Comparison of ENCODE assay signal across 8 cellular contexts in the genomic region with DNA sequence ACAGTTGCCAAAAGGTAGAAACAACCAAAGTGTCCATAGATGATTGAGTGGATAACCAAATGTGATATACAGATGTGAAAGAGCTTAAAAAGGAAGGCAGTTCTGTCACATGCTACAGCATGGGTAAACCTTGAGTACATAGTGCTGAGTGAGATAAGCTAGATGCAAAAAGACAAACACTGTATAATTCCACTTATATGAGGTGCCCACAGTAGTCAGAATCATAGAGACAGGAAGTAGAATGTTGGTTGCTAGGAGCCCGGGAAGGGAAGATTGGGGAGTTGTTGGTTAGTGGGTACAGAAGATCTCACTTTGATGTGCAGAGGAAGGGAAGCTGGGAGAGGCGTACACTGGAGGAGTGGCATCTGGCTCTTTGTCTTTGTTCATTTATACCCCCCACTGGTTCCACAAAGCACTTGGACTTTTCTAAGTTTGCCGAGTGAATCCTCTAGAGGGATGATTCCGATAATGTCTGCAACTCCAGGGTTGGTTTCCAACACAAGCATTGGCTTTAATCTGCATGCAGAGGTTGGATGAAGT. TPM values are rescaled to one million over a fixed set of nuclear protein-coding genes. Genes with fewer than 3 reads are reported as not detected.
DNase-seq lines count a peak whose midpoint lies in the region; ATAC-seq, FAIRE-seq and TF ChIP-seq lines count a peak whose summit lies in the region.

No MANE protein-coding gene starts in this region.

- POLR2A ChIA-PET in HepG2 (lab: Yijun Ruan, JAX): interaction anchor here (0.6 to 3.8 kb wide), 4 partner anchors 11 to 79 kb away, joined by 3 to 58 read pairs (median 4); no protein-coding TSS in a partner anchor

- H3K27ac ChIP-seq in HepG2 (ENCODE audit: extremely low read length, insufficient read depth, low read length) (peak overlapping the region; percentile 48), right lobe of liver (peak overlapping the region in 1 of 3 donors; percentile 48), left lung (peak overlapping the region; percentile 40 to 90), neuronal stem cell (replicated peaks; ENCODE audit: low read length) (no peak overlapping the region)

- no peak overlapping the region for H2BK12ac ChIP-seq in neuronal stem cell (ENCODE audit: low read length)

- H2AK5ac ChIP-seq in neuronal stem cell (ENCODE audit: low read depth, low read length): no peak overlapping the region

- H3K18ac ChIP-seq in neuronal stem cell (ENCODE audit: low read length): no peak overlapping the region

- H3K4me1 ChIP-seq in HepG2 (ENCODE audit: insufficient read depth, low read length) (peaks cover 100% of the 10 kb centered on the region), right lobe of liver (peaks cover 0 to 80% (median 33%) of the 10 kb centered on the region in 4 donors), left lung (peaks cover 43 to 100% of the 10 kb centered on the region in 2 donors), neuronal stem cell (ENCODE audit: control insufficient read depth in 2 of 2, insufficient read depth in 1 of 2, low read depth in 1 of 2, low read length in 2 of 2) (peaks cover 10 to 16% of the 10 kb centered on the region in 2 donors)

- H3K36me3 Mint-ChIP-seq in activated T-helper 2 cell treated with anti-CD3 and anti-CD28 coated beads, Interferon-gamma antibody, Interleukin-2, Interleukin-4, amounts not matched to agents 10 μg/mL and 5 μg/mL and 100 μg/mL, durations not matched to agents 14 hours and 24 hours and 36 hours (ENCODE audit: low read depth): peaks cover 89% of the 10 kb centered on the region

- H3K23ac ChIP-seq in neuronal stem cell (ENCODE audit: low read depth, low read length, poor library complexity): no peak overlapping the region

- no peak overlapping the region for H3K4ac ChIP-seq in neuronal stem cell (ENCODE audit: low read length)

- H3K9me3 ChIP-seq in HepG2 (ENCODE audit: low read length): no peaks in the 10 kb centered on the region
- no peaks in the 10 kb centered on the region for H3K9me3 ChIP-seq in right lobe of liver
- no peaks in the 10 kb centered on the region for H3K9me3 ChIP-seq in left lung
- H3K9me3 ChIP-seq in neuronal stem cell (replicated peaks in 1 of 2; ENCODE audit: control insufficient read depth in 2 of 2, insufficient read depth in 1 of 2, low read depth in 1 of 2, low read length in 2 of 2): peaks cover 4 to 21% of the 10 kb centered on the region in 2 donors

- peak; percentile 77 for FAIRE-seq in HepG2 (lab: Jason Lieb, UNC)

- H3K4me2 ChIP-seq in HepG2 (ENCODE audit: low read depth, low read length) (peak overlapping the region; percentile 28), neuronal stem cell (ENCODE audit: insufficient read depth, low read length, poor library complexity, severe bottlenecking) (no peak overlapping the region)

- TF ChIP-seq CTCF in HepG2 (CRISPR knock-in tag; IDR thresholded peaks at IDR 0.05) (no peak), right lobe of liver (IDR thresholded peaks at IDR 0.05) (no peak), left lung (IDR thresholded peaks at IDR 0.05) (no peak)

- no peaks in the 10 kb centered on the region for H3K27me3 Mint-ChIP-seq in activated T-helper 2 cell treated with anti-CD3 and anti-CD28 coated beads, Interferon-gamma antibody, Interleukin-2, Interleukin-4, amounts not matched to agents 10 μg/mL and 5 μg/mL and 100 μg/mL, durations not matched to agents 14 hours and 24 hours and 36 hours (ENCODE audit: low read depth)

- in situ Hi-C loops in HepG2 (cut with HindIII; ENCODE audit: extremely low pct_ligation_motif_present, low pct_unique_long_range_greater_than_20kb): no loop called here

- 28% methylated on average over 3 of the region's 4 CpGs for WGBS in HepG2 (ENCODE audit: low lambda C conversion rate)
- 40% methylated on average over 4 of the region's 4 CpGs for WGBS in right lobe of liver (ENCODE audit: insufficient coverage, low coverage, low lambda C conversion rate, missing lambda C conversion rate)
- WGBS in neuronal stem cell (ENCODE audit: extremely low coverage in 2 of 2, insufficient read length in 2 of 2, insufficient replicate concordance in 1 of 2), 2 donors: no CpG with 5 or more reads among the region's 4 CpGs

- H4K20me1 ChIP-seq in HepG2 (ENCODE audit: insufficient read depth, low read length): no peaks in the 10 kb centered on the region; the same call in 1 of the 2 replicates

- BruUV-seq in HepG2 (replicated peaks; lab: Mats Ljungman, UMichigan): no TSS peak

- peaks cover 19% of the 10 kb centered on the region for H3K79me1 ChIP-seq in neuronal stem cell (ENCODE audit: low read depth, low read length)

- H3K9ac ChIP-seq in HepG2 (ENCODE audit: insufficient read depth, low read depth, low read length) (no peak overlapping the region; the same call in 1 of the 2 replicates), neuronal stem cell (ENCODE audit: low read depth, low read length, poor library complexity) (no peak overlapping the region)

- no peak overlapping the region for H4K8ac ChIP-seq in neuronal stem cell (ENCODE audit: low read depth, low read length)

- H4K91ac ChIP-seq in neuronal stem cell (ENCODE audit: low read depth, low read length, poor library complexity): no peak overlapping the region

- peaks cover 86% of the 10 kb centered on the region for H3K79me2 ChIP-seq in HepG2 (ENCODE audit: insufficient read depth, low read length)

- H3K4me3 Mint-ChIP-seq in activated T-helper 2 cell treated with anti-CD3 and anti-CD28 coated beads, Interferon-gamma antibody, Interleukin-2, Interleukin-4, amounts not matched to agents 10 μg/mL and 5 μg/mL and 100 μg/mL, durations not matched to agents 14 hours and 24 hours and 36 hours (ENCODE audit: low read depth): peak overlapping the region; percentile 23

- DNase-seq in HepG2 (ENCODE audit: low spot score) (peak; percentile 89), right lobe of liver (no peak), left lung (no peak), AG08396 (ENCODE audit: low spot score) (no peak), T-helper 9 cell (no peak), neuronal stem cell (ENCODE audit: low spot score) (no peak)
- no peak for DNase-seq in activated T-helper 2 cell treated with anti-CD3 and anti-CD28 coated beads, Interferon-gamma antibody, Interleukin-2, Interleukin-4, amounts not matched to agents 10 μg/mL and 5 μg/mL and 100 μg/mL, durations not matched to agents 14 hours and 24 hours and 36 hours (ENCODE audit: low spot score)

- H3K27me3 ChIP-seq in HepG2 (ENCODE audit: control insufficient read depth in 1 of 2, insufficient read depth in 2 of 2, low read length in 2 of 2) (no peaks in the 10 kb centered on the region), right lobe of liver (no peaks in the 10 kb centered on the region), left lung (no peaks in the 10 kb centered on the region), neuronal stem cell (ENCODE audit: control insufficient read depth in 3 of 3, insufficient read depth in 3 of 3, low read depth in 1 of 3, low read length in 3 of 3) (no peaks in the 10 kb centered on the region)

- H2AFZ ChIP-seq in HepG2 (ENCODE audit: low read length) (no peak overlapping the region), neuronal stem cell (ENCODE audit: low read length) (no peak overlapping the region)

- peak; percentile 28 for ATAC-seq in HepG2
- ATAC-seq in right lobe of liver: no peak
- ATAC-seq in HG03342 (IDR thresholded peaks at IDR 0.05; ENCODE audit: unreplicated experiment): peak; percentile 62
- ATAC-seq in left lung: no peak

- no peak for TF ChIP-seq RAD21 in HepG2 (CRISPR knock-in tag; IDR thresholded peaks at IDR 0.05)

- H2BK15ac ChIP-seq in neuronal stem cell (ENCODE audit: low read length): no peak overlapping the region

- H3K4me3 ChIP-seq in HepG2 (replicated peaks in 1 of 3; ENCODE audit: insufficient read depth in 1 of 3, low read depth in 2 of 3, low read length in 3 of 3) (no peak overlapping the region), right lobe of liver (no peak overlapping the region), left lung (no peak overlapping the region), neuronal stem cell (ENCODE audit: low read length in 2 of 2) (no peak overlapping the region)

- H2BK5ac ChIP-seq in neuronal stem cell (ENCODE audit: low read length): no peak overlapping the region

- peaks cover 10% of the 10 kb centered on the region for H3K9me3 Mint-ChIP-seq in activated T-helper 2 cell treated with anti-CD3 and anti-CD28 coated beads, Interferon-gamma antibody, Interleukin-2, Interleukin-4, amounts not matched to agents 10 μg/mL and 5 μg/mL and 100 μg/mL, durations not matched to agents 14 hours and 24 hours and 36 hours

- H3K4me1 Mint-ChIP-seq in activated T-helper 2 cell treated with anti-CD3 and anti-CD28 coated beads, Interferon-gamma antibody, Interleukin-2, Interleukin-4, amounts not matched to agents 10 μg/mL and 5 μg/mL and 100 μg/mL, durations not matched to agents 14 hours and 24 hours and 36 hours (ENCODE audit: low read depth): peaks cover 86% of the 10 kb centered on the region

- H2BK120ac ChIP-seq in neuronal stem cell (ENCODE audit: low read depth, low read length): no peak overlapping the region

- TF ChIP-seq POLR2A in HepG2 (IDR thresholded peaks at IDR 0.05; ENCODE audit: insufficient read depth in 1 of 2, low read depth in 2 of 2, low read length in 2 of 2) (no peak), right lobe of liver (IDR thresholded peaks at IDR 0.05) (no peak)

- CTCF ChIA-PET in HepG2 (lab: Yijun Ruan, JAX; ENCODE audit: low intra/inter-chr PET ratio, low total read pairs): no interaction called here

- H3K27ac Mint-ChIP-seq in activated T-helper 2 cell treated with anti-CD3 and anti-CD28 coated beads, Interferon-gamma antibody, Interleukin-2, Interleukin-4, amounts not matched to agents 10 μg/mL and 5 μg/mL and 100 μg/mL, durations not matched to agents 14 hours and 24 hours and 36 hours: peak overlapping the region; percentile 85

- no peak overlapping the region for H3K14ac ChIP-seq in neuronal stem cell (ENCODE audit: low read length)

- H3K36me3 ChIP-seq in HepG2 (replicated peaks in 1 of 2; ENCODE audit: control insufficient read depth in 1 of 2, insufficient read depth in 2 of 2, low read length in 2 of 2) (peaks cover 12 to 38% of the 10 kb centered on the region in 2 experiments), right lobe of liver (peaks cover 0 to 6% (median 0%) of the 10 kb centered on the region in 4 donors), left lung (peaks cover 0 to 48% of the 10 kb centered on the region in 2 donors), neuronal stem cell (replicated peaks in 1 of 2; ENCODE audit: control insufficient read depth in 2 of 2, insufficient read depth in 2 of 2, low read length in 2 of 2) (peaks cover 27 to 93% of the 10 kb centered on the region in 2 donors)

- TF ChIP-seq EP300 in HepG2 (IDR thresholded peaks at IDR 0.05; ENCODE audit: low read depth in 2 of 2, low read length in 2 of 2) (peak in 1 of 2 experiments; percentile 35; a peak in 1 of 4 replicates), HepG2 (CRISPR knock-in tag; IDR thresholded peaks at IDR 0.05; ENCODE audit: borderline replicate concordance) (peak; percentile 11; the same call in 1 of the 2 replicates)

- intact Hi-C loops in HepG2 (cut with micrococcal nuclease; ENCODE audit: unreplicated experiment) (no loop called here), right lobe of liver (cut with DNase I) (no loop called here), left lung (cut with DNase I) (loop anchor here in 1 of 2 donors (5.0 kb wide), 1 partner anchor 36 kb away; no protein-coding TSS in a partner anchor)
- intact Hi-C loops in activated T-helper 2 cell treated with anti-CD3 and anti-CD28 coated beads, Interferon-gamma antibody, Interleukin-2, Interleukin-4, amounts not matched to agents 10 μg/mL and 5 μg/mL and 100 μg/mL, durations not matched to agents 14 hours and 24 hours and 36 hours (cut with micrococcal nuclease): no loop called here

RNA-seq across cellular contexts. Expression of a gene that starts 39.4 kb away (rescaled TPM):
- 17.4 and 24.1 TPM in 2 replicates for total RNA-seq in HepG2 (2016; rRNA removed; fragmentation: Illumina TruSeq; extraction: Trizol)
- total RNA-seq in HepG2 (2016; cell fraction: cytosol; rRNA removed; fragmentation: Illumina TruSeq; extraction: Trizol; ENCODE audit: low read depth): 5.0 and 6.4 TPM in 2 replicates
- total RNA-seq in HepG2 (2016; cell fraction: insoluble cytoplasmic fraction; rRNA removed; fragmentation: Illumina TruSeq; extraction: Trizol): 16.0 and 24.8 TPM in 2 replicates
- total RNA-seq in HepG2 (2016; cell fraction: membrane; rRNA removed; fragmentation: Illumina TruSeq; extraction: Trizol): 15.7 and 18.1 TPM in 2 replicates
- total RNA-seq in HepG2 (2016; cell fraction: nucleus; rRNA removed; fragmentation: Illumina TruSeq; extraction: Trizol): 28.9 and 38.5 TPM in 2 replicates
- polyA plus RNA-seq in HepG2 (2011; rRNA removed): 73.8 and 80.6 TPM in 2 replicates
- polyA plus RNA-seq in HepG2 (2011; cell fraction: cytosol; rRNA removed): 66.9 and 68.7 TPM in 2 replicates
- 64.3 and 75.0 TPM in 2 replicates for polyA plus RNA-seq in HepG2 (2011; cell fraction: nucleus; rRNA removed)
- 36.4 and 39.6 TPM in 2 replicates for polyA plus RNA-seq in HepG2 (2012)
- 6.7 and 7.8 TPM in 2 replicates for polyA plus RNA-seq in HepG2 (2016; cell fraction: cytosol; fragmentation: Illumina TruSeq; extraction: Trizol; ENCODE audit: low read depth)
- polyA plus RNA-seq in HepG2 (2016; cell fraction: insoluble cytoplasmic fraction; fragmentation: Illumina TruSeq; extraction: Trizol; ENCODE audit: low read depth): 19.6 and 25.9 TPM in 2 replicates
- 15.4 and 16.2 TPM in 2 replicates for polyA plus RNA-seq in HepG2 (2016; cell fraction: membrane; fragmentation: Illumina TruSeq; extraction: Trizol; ENCODE audit: low read depth)
- polyA plus RNA-seq in HepG2 (2016; cell fraction: nucleus; fragmentation: Illumina TruSeq; extraction: Trizol; ENCODE audit: insufficient read depth, low read depth): 59.1 and 62.2 TPM in 2 replicates
- polyA minus RNA-seq in HepG2 (2011; rRNA and poly(A)+ RNA removed; ENCODE audit: low replicate concordance): 22.0 and 139 TPM in 2 replicates
- 48.1 and 54.0 TPM in 2 replicates for polyA minus RNA-seq in HepG2 (2011; cell fraction: cytosol; rRNA and poly(A)+ RNA removed)
- 39.9 and 48.0 TPM in 2 replicates for polyA minus RNA-seq in HepG2 (2011; cell fraction: nucleus; rRNA and poly(A)+ RNA removed)
- 10 to 100 TPM; 22.1 to 39.0 (median 28.4) TPM for total RNA-seq in right lobe of liver
- 45.4 and 51.1 TPM in 2 replicates for total RNA-seq in activated T-helper 2 cell treated with anti-CD3 and anti-CD28 coated beads, Interferon-gamma antibody, Interleukin-2, Interleukin-4, amounts not matched to agents 10 μg/mL and 5 μg/mL and 100 μg/mL, durations not matched to agents 14 hours and 24 hours and 36 hours
- 100 to 1,000 TPM; 116 to 158 TPM for total RNA-seq in left lung
- polyA plus RNA-seq in neuronal stem cell (2013, experiment 1 of 2): 80.2 TPM
- polyA plus RNA-seq in neuronal stem cell (2013, experiment 2 of 2): 80.5 TPM

RNA-seq across cellular contexts. Expression of a gene that starts 44.1 kb away (rescaled TPM):
- total RNA-seq in HepG2 (2016; rRNA removed; fragmentation: Illumina TruSeq; extraction: Trizol) (not detected in 2 replicates), right lobe of liver (not detected), left lung (under 1 TPM; 0.23 to 0.37 TPM)
- 0.09 TPM in 1 of 2 replicates, not detected in the other for total RNA-seq in HepG2 (2016; cell fraction: cytosol; rRNA removed; fragmentation: Illumina TruSeq; extraction: Trizol; ENCODE audit: low read depth)
- total RNA-seq in HepG2 (2016; cell fraction: insoluble cytoplasmic fraction; rRNA removed; fragmentation: Illumina TruSeq; extraction: Trizol): not detected in 2 replicates
- not detected in 2 replicates for total RNA-seq in HepG2 (2016; cell fraction: membrane; rRNA removed; fragmentation: Illumina TruSeq; extraction: Trizol)
- total RNA-seq in HepG2 (2016; cell fraction: nucleus; rRNA removed; fragmentation: Illumina TruSeq; extraction: Trizol): 0.09 TPM in 1 of 2 replicates, not detected in the other
- polyA plus RNA-seq in HepG2 (2011; rRNA removed): not detected in 2 replicates
- not detected in 2 replicates for polyA plus RNA-seq in HepG2 (2011; cell fraction: cytosol; rRNA removed)
- 0.03 TPM in 1 of 2 replicates, not detected in the other for polyA plus RNA-seq in HepG2 (2011; cell fraction: nucleus; rRNA removed)
- polyA plus RNA-seq in HepG2 (2012): not detected in 2 replicates
- polyA plus RNA-seq in HepG2 (2016; cell fraction: cytosol; fragmentation: Illumina TruSeq; extraction: Trizol; ENCODE audit: low read depth): not detected in 2 replicates
- polyA plus RNA-seq in HepG2 (2016; cell fraction: insoluble cytoplasmic fraction; fragmentation: Illumina TruSeq; extraction: Trizol; ENCODE audit: low read depth): not detected in 2 replicates
- polyA plus RNA-seq in HepG2 (2016; cell fraction: membrane; fragmentation: Illumina TruSeq; extraction: Trizol; ENCODE audit: low read depth): not detected in 2 replicates
- polyA plus RNA-seq in HepG2 (2016; cell fraction: nucleus; fragmentation: Illumina TruSeq; extraction: Trizol; ENCODE audit: insufficient read depth, low read depth): not detected in 2 replicates
- polyA minus RNA-seq in HepG2 (2011; rRNA and poly(A)+ RNA removed; ENCODE audit: low replicate concordance): 0.04 and 0.12 TPM in 2 replicates
- polyA minus RNA-seq in HepG2 (2011; cell fraction: cytosol; rRNA and poly(A)+ RNA removed): not detected in 2 replicates
- not detected in 2 replicates for polyA minus RNA-seq in HepG2 (2011; cell fraction: nucleus; rRNA and poly(A)+ RNA removed)
- 0.05 TPM in 1 of 2 replicates, not detected in the other for total RNA-seq in activated T-helper 2 cell treated with anti-CD3 and anti-CD28 coated beads, Interferon-gamma antibody, Interleukin-2, Interleukin-4, amounts not matched to agents 10 μg/mL and 5 μg/mL and 100 μg/mL, durations not matched to agents 14 hours and 24 hours and 36 hours
- 0.04 TPM for polyA plus RNA-seq in neuronal stem cell (2013, experiment 1 of 2)
- 0.04 TPM for polyA plus RNA-seq in neuronal stem cell (2013, experiment 2 of 2)

Comparison
In these comparisons a context has a peak if more than half of its experiments do, and no peak if none do; other contexts are left out.
1. ATAC-seq: peak in HepG2 (single experiment) and HG03342 (single experiment); none in right lobe of liver (0 of 4) and left lung (single experiment).